ENCODE assay signal across 11 cellular contexts in genomic region chr5:72246239-72246580, GRCh38.
DNase-seq lines count a peak whose midpoint lies in the region; ATAC-seq and TF ChIP-seq lines count a peak whose summit lies in the region.
"Had no signal": no experiment of that assay in that cellular context is flagged by ENCODE, and none has a peak within 500 bp of the region (broad histone marks: within the 10 kb centered on the region; RNA-seq: fewer than 3 reads in every experiment).

No MANE protein-coding gene starts in this region.

- no peaks in the 10 kb centered on the region for H3K9me3 Mint-ChIP-seq in WTC11
- H3K9me3 Mint-ChIP-seq: CD4-positive, alpha-beta memory T cell had no signal

- H3K27me3 Mint-ChIP-seq in WTC11 (ENCODE audit: low read depth) = no peaks in the 10 kb centered on the region
- H3K27me3 Mint-ChIP-seq: CD4-positive, alpha-beta memory T cell had no signal

- intact Hi-C loops in A673 (cut with micrococcal nuclease; ENCODE audit: unreplicated experiment) = no loop called here

- no peaks in the 10 kb centered on the region; the same call in 1 of the 2 replicates for H3K36me3 Mint-ChIP-seq in WTC11

- ATAC-seq in WTC11 (no peak), HG03520 (IDR thresholded peaks at IDR 0.05; ENCODE audit: unreplicated experiment) (no peak)

- POLR2A ChIA-PET in A673 (lab: Charles Lee; ENCODE audit: low non-redundant PET) (no interaction called here), HEK293T (lab: Yijun Ruan, JAX) (no interaction called here), WTC11 (lab: Charles Lee) (no interaction called here)

- H3K4me3 Mint-ChIP-seq in WTC11 = no peak overlapping the region
- H3K4me3 Mint-ChIP-seq: CD4-positive, alpha-beta memory T cell had no signal

- peak; percentile 67 for DNase-seq in A673 (ENCODE audit: low spot score)
- DNase-seq in HEK293T (ENCODE audit: extremely low spot score) = peak; percentile 18
- DNase-seq in WTC11 (ENCODE audit: low spot score) = no peak
- peak; percentile 8 for DNase-seq in left kidney (ENCODE audit: low read depth, low spot score)
- no peak for DNase-seq in NOMO-1 (lab: John Stamatoyannopoulos, UW; ENCODE audit: unreplicated experiment in 2 of 2)
- no peak for DNase-seq in putamen (ENCODE audit: low spot score)
- no peak for DNase-seq in T-helper 9 cell
- DNase-seq: activated CD4-positive, alpha-beta T cell treated with anti-CD3 and anti-CD28 coated beads for 4 hours; CD4-positive, alpha-beta memory T cell; NCI-H226 had no signal

- H3K4me3 ChIP-seq in A673 (ENCODE audit: low read depth, low read length, poor library complexity, severe bottlenecking) = no peak overlapping the region

- TF ChIP-seq CTCF in A673 (conservative IDR thresholded peaks at IDR 0.05; ENCODE audit: low read depth, low read length) = peak; percentile 54
- TF ChIP-seq CTCF in WTC11 (IDR thresholded peaks at IDR 0.05) = no peak

- no peaks in the 10 kb centered on the region for H3K9me3 ChIP-seq in A673 (ENCODE audit: low read depth, low read length, poor library complexity, severe bottlenecking)

- BruUV-seq in A673 (replicated peaks; lab: Mats Ljungman, UMichigan) = no TSS peak

- H3K4me1 ChIP-seq in A673 (ENCODE audit: insufficient read depth, low read length, poor library complexity, severe bottlenecking) = peaks cover 56% of the 10 kb centered on the region

- CTCF ChIA-PET in A673 (lab: Charles Lee) (interaction anchor here (0.6 kb wide), 1 partner anchor 441 kb away, joined by 3 read pairs; no protein-coding TSS in a partner anchor), HEK293T (lab: Yijun Ruan, JAX) (interaction anchor here (1.2 to 1.5 kb wide), 4 partner anchors 11 to 59 kb away, joined by 3 to 6 read pairs (median 4); no protein-coding TSS in a partner anchor), WTC11 (lab: Charles Lee) (no interaction called here)

- H3K27me3 ChIP-seq in A673 (replicated peaks; ENCODE audit: insufficient read depth, low read depth, low read length, poor library complexity) = no peaks in the 10 kb centered on the region

- H3K27ac Mint-ChIP-seq in WTC11 = peak overlapping the region; percentile 70

- peaks cover 63% of the 10 kb centered on the region for H3K4me1 Mint-ChIP-seq in WTC11

- H3K27ac ChIP-seq in A673 (ENCODE audit: low read depth, low read length, poor library complexity, severe bottlenecking) = peak overlapping the region; percentile 11

- H3K36me3 ChIP-seq in A673 (ENCODE audit: insufficient read depth, low read length, poor library complexity, severe bottlenecking) = no peaks in the 10 kb centered on the region

TF ChIP-seq in HEK293T, 16 proteins besides CTCF, POLR2A, EP300 and RAD21:
- TF ChIP-seq SUZ12 (IDR thresholded peaks at IDR 0.05) = no peak
- no peak for TF ChIP-seq LEF1 (IDR thresholded peaks at IDR 0.05; ENCODE audit: borderline replicate concordance)
- no peak for TF ChIP-seq PKNOX1 (IDR thresholded peaks at IDR 0.05)
- no peak for TF ChIP-seq L3MBTL2 (conservative IDR thresholded peaks at IDR 0.05)
- TF ChIP-seq ARNT (IDR thresholded peaks at IDR 0.05) = no peak
- no peak for TF ChIP-seq BHLHE40 (IDR thresholded peaks at IDR 0.05; ENCODE audit: borderline replicate concordance)
- no peak for TF ChIP-seq ZNF384 (IDR thresholded peaks at IDR 0.05)
- TF ChIP-seq TARDBP (IDR thresholded peaks at IDR 0.05) = no peak
- no peak for TF ChIP-seq CTBP1 (IDR thresholded peaks at IDR 0.05; ENCODE audit: borderline replicate concordance)
- no peak for TF ChIP-seq NFRKB (IDR thresholded peaks at IDR 0.05)
- no peak for TF ChIP-seq HDGF (IDR thresholded peaks at IDR 0.05; ENCODE audit: borderline replicate concordance)
- TF ChIP-seq FOXK2 (IDR thresholded peaks at IDR 0.05) = no peak
- no peak for TF ChIP-seq FOXM1 (IDR thresholded peaks at IDR 0.05; ENCODE audit: borderline replicate concordance)
- TF ChIP-seq SP1 (IDR thresholded peaks at IDR 0.05) = no peak

TF ChIP-seq in WTC11, 78 proteins besides CTCF, POLR2A, EP300 and RAD21:
- no peak for TF ChIP-seq ZSCAN18 (CRISPR knock-in tag; IDR thresholded peaks at IDR 0.05)
- no peak for TF ChIP-seq AFF4 (CRISPR knock-in tag; IDR thresholded peaks at IDR 0.05; ENCODE audit: borderline replicate concordance)
- no peak for TF ChIP-seq PRDM15 (CRISPR knock-in tag; IDR thresholded peaks at IDR 0.05)
- no peak for TF ChIP-seq GRHL2 (CRISPR knock-in tag; IDR thresholded peaks at IDR 0.05; ENCODE audit: insufficient replicate concordance, severe bottlenecking)
- no peak for TF ChIP-seq SOX15 (CRISPR knock-in tag; IDR thresholded peaks at IDR 0.05)

Comparison
In these comparisons a context has a peak if more than half of its experiments do, and no peak if none do; other contexts are left out.
1. DNase-seq: peak in A673 (single experiment), HEK293T (single experiment) and left kidney (single experiment); none in WTC11 (single experiment), NOMO-1 (0 of 2), putamen (single experiment) and T-helper 9 cell (single experiment).